1 cellular context compared by ENCODE assay signal in the genomic region with DNA sequence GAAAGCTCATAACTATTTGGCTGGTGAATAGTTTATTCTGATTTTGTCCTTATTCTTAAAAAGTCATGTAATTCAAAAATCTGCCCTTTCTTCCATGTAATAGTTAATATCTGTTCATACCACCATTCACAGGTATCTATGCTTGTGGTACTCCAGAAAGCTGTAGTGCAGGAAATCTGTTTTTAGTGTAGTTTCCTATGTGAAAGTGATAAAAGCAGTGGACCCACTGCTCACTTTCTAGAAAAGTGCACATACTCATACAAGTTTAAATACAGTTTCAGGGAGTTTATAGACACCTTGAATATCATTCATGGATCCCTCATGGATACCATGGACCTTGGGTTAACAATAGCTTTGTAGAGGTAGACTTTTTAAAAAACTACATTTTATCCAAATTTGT.
TF ChIP-seq lines count a peak whose summit lies in the region.

No MANE protein-coding gene starts in this region.

TF ChIP-seq in K562, 482 proteins besides CTCF, POLR2A, EP300 and RAD21 (continued from another document):
- TF ChIP-seq, protein P1, sequence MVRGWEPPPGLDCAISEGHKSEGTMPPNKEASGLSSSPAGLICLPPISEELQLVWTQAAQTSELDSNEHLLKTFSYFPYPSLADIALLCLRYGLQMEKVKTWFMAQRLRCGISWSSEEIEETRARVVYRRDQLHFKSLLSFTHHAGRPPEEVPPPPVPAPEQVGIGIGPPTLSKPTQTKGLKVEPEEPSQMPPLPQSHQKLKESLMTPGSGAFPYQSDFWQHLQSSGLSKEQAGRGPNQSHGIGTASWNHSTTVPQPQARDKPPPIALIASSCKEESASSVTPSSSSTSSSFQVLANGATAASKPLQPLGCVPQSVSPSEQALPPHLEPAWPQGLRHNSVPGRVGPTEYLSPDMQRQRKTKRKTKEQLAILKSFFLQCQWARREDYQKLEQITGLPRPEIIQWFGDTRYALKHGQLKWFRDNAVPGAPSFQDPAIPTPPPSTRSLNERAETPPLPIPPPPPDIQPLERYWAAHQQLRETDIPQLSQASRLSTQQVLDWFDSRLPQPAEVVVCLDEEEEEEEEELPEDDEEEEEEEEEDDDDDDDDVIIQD (CRISPR knock-in tag; IDR thresholded peaks at IDR 0.05) = no peak
- TF ChIP-seq TCF7L2 (IDR thresholded peaks at IDR 0.05; ENCODE audit: low read depth, low read length) (no peak), SIN3B (IDR thresholded peaks at IDR 0.05; ENCODE audit: low read depth) (no peak), ZNF436 (CRISPR knock-in tag; IDR thresholded peaks at IDR 0.05) (no peak), CBX2 (IDR thresholded peaks at IDR 0.05; ENCODE audit: insufficient read depth, low read length, poor library complexity, severe bottlenecking) (peak; percentile 67)
- TF ChIP-seq, protein P2, sequence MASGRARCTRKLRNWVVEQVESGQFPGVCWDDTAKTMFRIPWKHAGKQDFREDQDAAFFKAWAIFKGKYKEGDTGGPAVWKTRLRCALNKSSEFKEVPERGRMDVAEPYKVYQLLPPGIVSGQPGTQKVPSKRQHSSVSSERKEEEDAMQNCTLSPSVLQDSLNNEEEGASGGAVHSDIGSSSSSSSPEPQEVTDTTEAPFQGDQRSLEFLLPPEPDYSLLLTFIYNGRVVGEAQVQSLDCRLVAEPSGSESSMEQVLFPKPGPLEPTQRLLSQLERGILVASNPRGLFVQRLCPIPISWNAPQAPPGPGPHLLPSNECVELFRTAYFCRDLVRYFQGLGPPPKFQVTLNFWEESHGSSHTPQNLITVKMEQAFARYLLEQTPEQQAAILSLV (tag; IDR thresholded peaks at IDR 0.05) = no peak
